8 cellular contexts compared by ENCODE assay signal in genomic region chr18:77650799-77651385, GRCh38.
A peak's percentile ranks its signal among the peaks of the same experiment; 100 is the strongest.
DNase-seq lines count a peak whose midpoint lies in the region; ATAC-seq and TF ChIP-seq lines count a peak whose summit lies in the region.

No MANE protein-coding gene starts in this region.

- H3K4me1 Mint-ChIP-seq in central memory CD8-positive, alpha-beta T cell = peaks cover 6% of the 10 kb centered on the region

- H3K36me3 ChIP-seq in left lung = no peaks in the 10 kb centered on the region

- intact Hi-C loops in left lung (cut with DNase I) = no loop called here

- no peak overlapping the region for H3K4me3 ChIP-seq in left lung

- no peaks in the 10 kb centered on the region for H3K9me3 ChIP-seq in left lung

- peaks cover 3 to 17% of the 10 kb centered on the region in 2 donors for H3K27me3 ChIP-seq in left lung

- no peak overlapping the region for H3K27ac Mint-ChIP-seq in central memory CD8-positive, alpha-beta T cell (ENCODE audit: low read depth)

- ATAC-seq in HG02852 (IDR thresholded peaks at IDR 0.05; ENCODE audit: unreplicated experiment) (peak; percentile 75), left lung (peak; percentile 99)
- ATAC-seq in central memory CD8-positive, alpha-beta T cell (replicated peaks; ENCODE audit: extremely low read depth, poor library complexity, severe bottlenecking) = no peak

- no peak overlapping the region for H3K4me3 Mint-ChIP-seq in central memory CD8-positive, alpha-beta T cell

- peaks cover 0 to 5% of the 10 kb centered on the region in 2 donors for H3K4me1 ChIP-seq in left lung

- no peaks in the 10 kb centered on the region for H3K9me3 Mint-ChIP-seq in central memory CD8-positive, alpha-beta T cell

- H3K27ac ChIP-seq in left lung = no peak overlapping the region

- DNase-seq in NCI-H82 (lab: John Stamatoyannopoulos, UW) (peak; percentile 52), NCI-H82 treated with DMSO at 0.1 percent for 48 hours (lab: John Stamatoyannopoulos, UW; ENCODE audit: unreplicated experiment) (no peak), NCI-H146 treated with DMSO at 0.1 percent for 48 hours (lab: John Stamatoyannopoulos, UW; ENCODE audit: unreplicated experiment) (peak; percentile 94), UCSD-AML1 (lab: John Stamatoyannopoulos, UW; ENCODE audit: unreplicated experiment) (peak; percentile 72), left lung (peak; percentile 55 to 93)
- DNase-seq in central memory CD8-positive, alpha-beta T cell (ENCODE audit: low spot score in 2 of 2) = peak; percentile 34 to 36
- DNase-seq in stimulated activated CD4-positive, alpha-beta T cell treated with anti-CD3 and anti-CD28 coated beads, Interleukin-4, amount 100 ng/mL, for 4 hours = peak; percentile 14 to 52

- TF ChIP-seq CTCF in left lung (IDR thresholded peaks at IDR 0.05) = peak; percentile 88 to 92

- H3K27me3 Mint-ChIP-seq in central memory CD8-positive, alpha-beta T cell = peaks cover 10% of the 10 kb centered on the region

- no peaks in the 10 kb centered on the region for H3K36me3 Mint-ChIP-seq in central memory CD8-positive, alpha-beta T cell (ENCODE audit: insufficient read depth)
